Comparison of ENCODE assay signal across 8 cellular contexts in the genomic region with DNA sequence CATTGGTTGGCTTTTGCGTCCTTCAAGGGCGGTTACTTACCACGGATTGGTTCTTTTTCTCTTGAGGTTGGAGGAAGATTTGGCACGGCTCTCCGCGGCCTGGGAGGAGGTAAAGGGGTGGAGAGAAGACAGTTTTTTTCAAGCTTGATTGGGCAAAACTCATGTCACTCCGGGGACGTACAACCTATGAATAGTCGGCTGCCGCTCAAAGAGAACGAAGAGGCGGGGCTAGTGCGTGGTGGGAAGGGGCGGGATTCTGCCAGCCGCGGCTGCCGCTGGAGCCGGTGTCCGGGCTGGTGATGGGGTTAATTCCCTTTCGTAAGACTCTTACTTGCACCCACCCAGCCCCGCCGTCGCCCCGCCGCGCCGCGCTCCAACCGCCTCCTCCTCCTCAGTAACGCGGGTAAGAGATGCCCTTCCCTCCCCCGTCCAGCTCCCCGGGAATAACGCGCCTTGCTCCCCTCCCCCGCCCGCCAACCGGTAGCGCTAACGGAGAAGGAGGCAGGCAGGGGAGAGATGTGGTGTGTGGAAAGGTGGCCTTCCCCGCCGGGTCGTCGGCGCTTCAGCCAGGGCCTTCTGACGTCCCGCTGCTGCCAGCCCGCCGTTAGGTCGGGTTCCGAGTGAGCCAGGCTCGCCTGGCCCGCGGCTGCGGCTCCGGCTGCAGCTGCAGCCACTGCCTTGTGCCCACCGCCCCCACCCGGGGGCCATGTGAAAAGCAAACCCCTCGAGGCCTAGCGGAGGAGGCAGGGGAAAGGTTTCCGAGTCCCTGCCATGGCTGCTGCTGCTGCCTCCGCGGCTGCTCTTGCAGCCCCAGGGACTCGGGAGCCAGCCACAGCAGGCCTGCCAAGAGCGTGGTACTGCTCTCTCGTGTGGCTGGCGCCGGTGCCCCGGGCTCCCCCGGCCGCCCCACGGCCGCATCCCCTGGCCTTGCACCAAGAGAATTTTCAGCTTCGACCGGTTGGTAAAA.
A peak's percentile ranks its signal among the peaks of the same experiment; 100 is the strongest.
DNase-seq lines count a peak whose midpoint lies in the region; ATAC-seq and TF ChIP-seq lines count a peak whose summit lies in the region.

A gene (plus strand): TSS at position 254 of the 967 bp plus-strand sequence. CDS start 73,362 bp downstream, outside the sequence.

- H3F3A ChIP-seq in MM.1S (ENCODE audit: insufficient read depth, low read length) = peaks cover 6% of the 10 kb centered on the region; the same call in 1 of the 2 replicates

- H3K9me3 Mint-ChIP-seq in nephron progenitor cell = peaks cover 32% of the 10 kb centered on the region
- no peaks in the 10 kb centered on the region for H3K9me3 Mint-ChIP-seq in stimulated activated naive CD8-positive, alpha-beta T cell treated with anti-CD3 and anti-CD28 coated beads, Interleukin-15, amount 100 ng/mL, for 72 hours

- H3K4me1 ChIP-seq in HAP-1 (peaks cover 32% of the 10 kb centered on the region), MM.1S (ENCODE audit: low read length) (peaks cover 7% of the 10 kb centered on the region)

- no peak within 1 kb of the TSS for H3K4me3 Mint-ChIP-seq in nephron progenitor cell
- no peak within 1 kb of the TSS for H3K4me3 Mint-ChIP-seq in stimulated activated naive CD8-positive, alpha-beta T cell treated with anti-CD3 and anti-CD28 coated beads, Interleukin-15, amount 100 ng/mL, for 72 hours

- H3K79me2 ChIP-seq in MM.1S (ENCODE audit: low read length) = peaks cover 48% of the 10 kb centered on the region

- H3K9ac ChIP-seq in MM.1S (ENCODE audit: low read length) = peak within 1 kb of the TSS; percentile 85

- TF ChIP-seq CTCF in MM.1S (IDR thresholded peaks at IDR 0.05; ENCODE audit: low read length) = peak; percentile 28
- no peak for TF ChIP-seq CTCF in nephron progenitor cell (IDR thresholded peaks at IDR 0.05)

- in situ Hi-C loops in HAP-1 (cut with MboI; ENCODE audit: low sequenced_read_pairs) = no loop called here

- H3K36me3 ChIP-seq in HAP-1 (replicated peaks) (0 out of 2 replicates have a peak, but pooled peaks cover 4% of the 10 kb centered on the region), MM.1S (replicated peaks; ENCODE audit: insufficient read depth, low read length) (no peaks in the 10 kb centered on the region)

- H3K27me3 ChIP-seq in HAP-1 (ENCODE audit: low read depth) = no peaks in the 10 kb centered on the region
- H3K27me3 ChIP-seq in MM.1S (replicated peaks; ENCODE audit: insufficient read depth, low read length) = no peaks in the 10 kb centered on the region

- H3K27ac ChIP-seq in MM.1S (ENCODE audit: low read length) = peak within 1 kb of the TSS; percentile 90

- H4K20me1 ChIP-seq in MM.1S (ENCODE audit: insufficient read depth, low read length) = no peaks in the 10 kb centered on the region

- H3K4me2 ChIP-seq in MM.1S (ENCODE audit: low read depth, low read length) = peak within 1 kb of the TSS; percentile 97

- peak; percentile 90 for ATAC-seq in stimulated activated naive CD8-positive, alpha-beta T cell treated with anti-CD3 and anti-CD28 coated beads, Interleukin-15, amount 100 ng/mL, for 72 hours

- peaks cover 58% of the 10 kb centered on the region for H3K36me3 Mint-ChIP-seq in nephron progenitor cell (ENCODE audit: low read depth)

- no peaks in the 10 kb centered on the region for H3K27me3 Mint-ChIP-seq in nephron progenitor cell (ENCODE audit: low read depth, poor library complexity)
- H3K27me3 Mint-ChIP-seq in stimulated activated naive CD8-positive, alpha-beta T cell treated with anti-CD3 and anti-CD28 coated beads, Interleukin-15, amount 100 ng/mL, for 72 hours = no peaks in the 10 kb centered on the region

- peaks cover 29% of the 10 kb centered on the region for H3K4me1 Mint-ChIP-seq in nephron progenitor cell
- peaks cover 62% of the 10 kb centered on the region for H3K4me1 Mint-ChIP-seq in stimulated activated naive CD8-positive, alpha-beta T cell treated with anti-CD3 and anti-CD28 coated beads, Interleukin-15, amount 100 ng/mL, for 72 hours

- peak within 1 kb of the TSS; percentile 75 for H3K4me3 ChIP-seq in HAP-1
- peak within 1 kb of the TSS; percentile 92 for H3K4me3 ChIP-seq in MM.1S (ENCODE audit: low read length)

- peak within 1 kb of the TSS; percentile 87 for H2AFZ ChIP-seq in MM.1S (ENCODE audit: low read length)

- no peaks in the 10 kb centered on the region for H3K9me2 ChIP-seq in MM.1S (replicated peaks; ENCODE audit: insufficient read depth, low read length)

- 0 out of 2 replicates have a peak, but pooled peaks cover 3% of the 10 kb centered on the region for H3K9me3 ChIP-seq in HAP-1
- no peaks in the 10 kb centered on the region for H3K9me3 ChIP-seq in MM.1S (replicated peaks; ENCODE audit: insufficient read depth, low read length)

- peak within 1 kb of the TSS; percentile 87 for H3K27ac Mint-ChIP-seq in nephron progenitor cell
- no peak within 1 kb of the TSS for H3K27ac Mint-ChIP-seq in stimulated activated naive CD8-positive, alpha-beta T cell treated with anti-CD3 and anti-CD28 coated beads, Interleukin-15, amount 100 ng/mL, for 72 hours

- DNase-seq in GDM1 (lab: John Stamatoyannopoulos, UW) (peak; percentile 99), HAP-1 (ENCODE audit: low spot score in 2 of 2) (peak; percentile 98 to 99), MM.1S (peak; percentile 99), SIG-M5 (lab: John Stamatoyannopoulos, UW) (peak; percentile 99), activated gamma-delta T cell (lab: John Stamatoyannopoulos, UW) (peak; percentile 68), fibroblast of the conjunctiva (ENCODE audit: low read depth) (peak; percentile 100), nephron progenitor cell (peak; percentile 95)
- DNase-seq in stimulated activated naive CD8-positive, alpha-beta T cell treated with anti-CD3 and anti-CD28 coated beads, Interleukin-15, amount 100 ng/mL, for 72 hours = peak; percentile 94 to 97

Comparison
In these comparisons a context has a peak if more than half of its experiments do, and no peak if none do; other contexts are left out.
1. Peak in every context shown above with its lines: DNase-seq, ATAC-seq, H3K4me3 ChIP-seq and H3K27ac ChIP-seq.